25 cellular contexts compared by ENCODE assay signal in the genomic region with DNA sequence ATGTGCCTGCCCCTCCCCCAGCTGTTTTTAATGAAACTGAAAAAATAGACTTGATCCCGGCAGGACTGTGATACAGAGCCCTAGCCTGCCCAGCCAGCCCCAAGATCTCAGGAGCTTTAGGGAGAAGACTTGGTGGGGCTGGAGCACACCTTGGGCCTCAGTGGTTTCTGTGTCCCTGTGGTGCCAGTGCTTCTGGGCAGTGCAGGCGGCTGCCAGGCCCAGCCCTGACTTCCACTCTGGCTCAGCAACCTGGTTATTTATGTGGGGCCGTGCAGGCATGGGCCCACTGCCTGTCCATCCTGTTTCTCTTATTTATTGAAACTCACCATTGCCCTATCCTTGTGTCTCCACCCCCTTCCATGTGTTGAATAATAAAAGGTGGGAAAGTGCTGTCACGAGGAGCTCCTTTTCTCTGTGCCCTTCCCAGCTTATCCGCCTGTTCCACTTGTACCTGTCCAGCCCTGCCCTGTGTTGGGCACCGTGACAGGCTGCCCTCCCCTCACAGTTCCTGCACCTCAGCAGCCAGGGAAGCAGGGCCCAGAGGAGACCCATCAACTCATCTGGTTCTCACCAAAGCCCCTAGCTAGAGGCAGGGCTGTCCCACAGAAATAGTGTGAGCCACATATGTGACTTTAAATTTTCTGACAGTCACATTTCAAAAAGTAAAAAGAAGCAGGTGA. TPM values are rescaled to one million over a fixed set of nuclear protein-coding genes. Genes with fewer than 3 reads are reported as not detected.
DNase-seq lines count a peak whose midpoint lies in the region; ATAC-seq and TF ChIP-seq lines count a peak whose summit lies in the region.
"Had no signal": no experiment of that assay in that cellular context is flagged by ENCODE, and none has a peak within 500 bp of the region (broad histone marks: within the 10 kb centered on the region; RNA-seq: fewer than 3 reads in every experiment).

No MANE protein-coding gene starts in this region.

- no peak for TF ChIP-seq CTCF in neural progenitor cell (IDR thresholded peaks at IDR 0.05)

- no peaks in the 10 kb centered on the region for H3K4me1 ChIP-seq in CD4-positive, alpha-beta memory T cell (ENCODE audit: insufficient read depth, low read length)
- peaks cover 10% of the 10 kb centered on the region for H3K4me1 ChIP-seq in neural progenitor cell
- H3K4me1 ChIP-seq: adrenal gland, BE2C had no signal

- no peaks in the 10 kb centered on the region for H3K27me3 Mint-ChIP-seq in T-helper 2 cell treated with Interferon-gamma antibody and Interleukin-4, amounts not matched to agents 5 μg/mL and 100 μg/mL, for 36 hours (ENCODE audit: low read depth)
- no peaks in the 10 kb centered on the region for H3K27me3 Mint-ChIP-seq in CD4-positive, alpha-beta memory T cell
- H3K27me3 Mint-ChIP-seq in central memory CD8-positive, alpha-beta T cell, result no peaks in the 10 kb centered on the region
- peaks cover 10% of the 10 kb centered on the region for H3K27me3 Mint-ChIP-seq in neural progenitor cell (ENCODE audit: insufficient read depth, low read depth)
- no peaks in the 10 kb centered on the region for H3K27me3 Mint-ChIP-seq in activated T-helper 1 cell treated with anti-CD3 and anti-CD28 coated beads, Interleukin-12 subunit alpha, Interleukin-12 subunit beta, Interleukin-2, Interleukin-4 antibody, amounts not matched to agents 30 ng/mL and 10 ng/mL and 1 ng/mL, durations not matched to agents 14 hours and 24 hours and 36 hours (ENCODE audit: insufficient read depth)
- H3K27me3 Mint-ChIP-seq in naive thymus-derived CD8-positive, alpha-beta T cell, result no peaks in the 10 kb centered on the region
- H3K27me3 Mint-ChIP-seq: activated CD8-positive, alpha-beta memory T cell treated with anti-CD3 and anti-CD28 coated beads, Interleukin-2, amount 10 ng/mL, durations not matched to agents 7 days and 5 days; type B pancreatic cell had no signal

- H3K79me2 ChIP-seq in neural progenitor cell (ENCODE audit: low read depth), result no peaks in the 10 kb centered on the region

- no peak overlapping the region for H3K4me2 ChIP-seq in neural progenitor cell

- H3K36me3 ChIP-seq in CD4-positive, alpha-beta memory T cell (ENCODE audit: insufficient read depth, low read length), result no peaks in the 10 kb centered on the region
- no peaks in the 10 kb centered on the region for H3K36me3 ChIP-seq in neural progenitor cell
- H3K36me3 ChIP-seq: adrenal gland, BE2C had no signal

- ATAC-seq in central memory CD8-positive, alpha-beta T cell (replicated peaks; ENCODE audit: extremely low read depth, poor library complexity, severe bottlenecking), result no peak
- ATAC-seq in HG03457 (IDR thresholded peaks at IDR 0.05; ENCODE audit: unreplicated experiment), result no peak
- ATAC-seq in naive thymus-derived CD8-positive, alpha-beta T cell, result no peak
- ATAC-seq: activated CD8-positive, alpha-beta memory T cell treated with anti-CD3 and anti-CD28 coated beads, Interleukin-2, amount 10 ng/mL, durations not matched to agents 7 days and 5 days had no signal

- peak overlapping the region; percentile 52 for H3K27ac Mint-ChIP-seq in T-helper 2 cell treated with Interferon-gamma antibody and Interleukin-4, amounts not matched to agents 5 μg/mL and 100 μg/mL, for 36 hours
- peak overlapping the region in 4 of 7 donors; percentile 22 to 79 (median 68) for H3K27ac Mint-ChIP-seq in CD4-positive, alpha-beta memory T cell
- peak overlapping the region; percentile 91 for H3K27ac Mint-ChIP-seq in central memory CD8-positive, alpha-beta T cell (ENCODE audit: low read depth)
- peak overlapping the region; percentile 84 for H3K27ac Mint-ChIP-seq in neural progenitor cell
- no peak overlapping the region for H3K27ac Mint-ChIP-seq in activated T-helper 1 cell treated with anti-CD3 and anti-CD28 coated beads, Interleukin-12 subunit alpha, Interleukin-12 subunit beta, Interleukin-2, Interleukin-4 antibody, amounts not matched to agents 30 ng/mL and 10 ng/mL and 1 ng/mL, durations not matched to agents 14 hours and 24 hours and 36 hours
- H3K27ac Mint-ChIP-seq in naive thymus-derived CD8-positive, alpha-beta T cell, result peak overlapping the region in 3 of 10 donors; percentile 15 to 96 (median 67)
- H3K27ac Mint-ChIP-seq: activated CD8-positive, alpha-beta memory T cell treated with anti-CD3 and anti-CD28 coated beads, Interleukin-2, amount 10 ng/mL, durations not matched to agents 7 days and 5 days; type B pancreatic cell had no signal

- no peak overlapping the region for H3K4me3 ChIP-seq in CD4-positive, alpha-beta memory T cell (ENCODE audit: low read length in 2 of 2)
- H3K4me3 ChIP-seq in neural progenitor cell, result no peak overlapping the region
- H3K4me3 ChIP-seq: adrenal gland, GM23248, spleen, stomach had no signal

- peaks cover 14% of the 10 kb centered on the region for H3K36me3 Mint-ChIP-seq in T-helper 2 cell treated with Interferon-gamma antibody and Interleukin-4, amounts not matched to agents 5 μg/mL and 100 μg/mL, for 36 hours (ENCODE audit: low read depth)
- H3K36me3 Mint-ChIP-seq in CD4-positive, alpha-beta memory T cell, result peaks cover 3 to 35% of the 10 kb centered on the region in 2 donors
- peaks cover 59% of the 10 kb centered on the region for H3K36me3 Mint-ChIP-seq in central memory CD8-positive, alpha-beta T cell (ENCODE audit: insufficient read depth)
- H3K36me3 Mint-ChIP-seq in neural progenitor cell, result peaks cover 4% of the 10 kb centered on the region
- peaks cover 14% of the 10 kb centered on the region for H3K36me3 Mint-ChIP-seq in activated T-helper 1 cell treated with anti-CD3 and anti-CD28 coated beads, Interleukin-12 subunit alpha, Interleukin-12 subunit beta, Interleukin-2, Interleukin-4 antibody, amounts not matched to agents 30 ng/mL and 10 ng/mL and 1 ng/mL, durations not matched to agents 14 hours and 24 hours and 36 hours (ENCODE audit: low read depth)
- H3K36me3 Mint-ChIP-seq in naive thymus-derived CD8-positive, alpha-beta T cell, result peaks cover 0 to 15% (median 1%) of the 10 kb centered on the region in 3 donors
- H3K36me3 Mint-ChIP-seq: type B pancreatic cell had no signal

- H4K20me1 ChIP-seq in neural progenitor cell (ENCODE audit: low read depth), result peaks cover 7% of the 10 kb centered on the region

- no peak for DNase-seq in T-helper 2 cell treated with Interferon-gamma antibody and Interleukin-4, amounts not matched to agents 5 μg/mL and 100 μg/mL, for 36 hours (ENCODE audit: low spot score)
- DNase-seq in T-helper 2 cell (no peak), neural progenitor cell (ENCODE audit: low spot score) (no peak)
- peak in 1 of 5 donors; percentile 22 for DNase-seq in CD4-positive, alpha-beta memory T cell
- DNase-seq in central memory CD8-positive, alpha-beta T cell (ENCODE audit: low spot score in 2 of 2), result no peak
- no peak for DNase-seq in activated T-helper 1 cell treated with anti-CD3 and anti-CD28 coated beads, Interleukin-12 subunit alpha, Interleukin-12 subunit beta, Interleukin-2, Interleukin-4 antibody, amounts not matched to agents 30 ng/mL and 10 ng/mL and 1 ng/mL, durations not matched to agents 14 hours and 24 hours and 36 hours (ENCODE audit: low spot score)
- DNase-seq in naive thymus-derived CD8-positive, alpha-beta T cell, result no peak
- DNase-seq: activated CD4-positive, alpha-beta T cell treated with anti-CD3 and anti-CD28 coated beads for 4 hours; activated CD8-positive, alpha-beta memory T cell treated with anti-CD3 and anti-CD28 coated beads, Interleukin-2, amount 10 ng/mL, durations not matched to agents 7 days and 5 days; activated effector memory CD4-positive, alpha-beta T cell treated with Interleukin-2 at 50 U/mL for 16 hours; BE2C; dermis blood vessel endothelial cell; GM23248; Karpas-422; NCI-H187; NCI-H2227 treated with DMSO at 0.1 percent for 48 hours; NCI-H748 treated with DMSO at 0.1 percent for 48 hours; OCI-M1; SHP77 treated with DMSO at 0.1 percent for 48 hours; stimulated activated CD4-positive, alpha-beta T cell treated with anti-CD3 and anti-CD28 coated beads, Interleukin-4, amount 100 ng/mL, for 1 hour; stomach had no signal

- H3K4me1 Mint-ChIP-seq in T-helper 2 cell treated with Interferon-gamma antibody and Interleukin-4, amounts not matched to agents 5 μg/mL and 100 μg/mL, for 36 hours (ENCODE audit: low read depth), result peaks cover 5% of the 10 kb centered on the region
- H3K4me1 Mint-ChIP-seq in CD4-positive, alpha-beta memory T cell, result peaks cover 0 to 12% (median under 1%) of the 10 kb centered on the region in 4 donors
- peaks cover 6% of the 10 kb centered on the region for H3K4me1 Mint-ChIP-seq in central memory CD8-positive, alpha-beta T cell
- peaks cover 17% of the 10 kb centered on the region for H3K4me1 Mint-ChIP-seq in neural progenitor cell
- H3K4me1 Mint-ChIP-seq in activated T-helper 1 cell treated with anti-CD3 and anti-CD28 coated beads, Interleukin-12 subunit alpha, Interleukin-12 subunit beta, Interleukin-2, Interleukin-4 antibody, amounts not matched to agents 30 ng/mL and 10 ng/mL and 1 ng/mL, durations not matched to agents 14 hours and 24 hours and 36 hours (ENCODE audit: low read depth), result peaks cover 8% of the 10 kb centered on the region
- peaks cover 0 to 7% (median 4%) of the 10 kb centered on the region in 4 donors for H3K4me1 Mint-ChIP-seq in naive thymus-derived CD8-positive, alpha-beta T cell

- H3K4me3 Mint-ChIP-seq in T-helper 2 cell treated with Interferon-gamma antibody and Interleukin-4, amounts not matched to agents 5 μg/mL and 100 μg/mL, for 36 hours, result no peak overlapping the region
- H3K4me3 Mint-ChIP-seq in CD4-positive, alpha-beta memory T cell, result peak overlapping the region in 1 of 8 donors; percentile 39
- no peak overlapping the region for H3K4me3 Mint-ChIP-seq in central memory CD8-positive, alpha-beta T cell
- no peak overlapping the region for H3K4me3 Mint-ChIP-seq in neural progenitor cell
- H3K4me3 Mint-ChIP-seq in activated T-helper 1 cell treated with anti-CD3 and anti-CD28 coated beads, Interleukin-12 subunit alpha, Interleukin-12 subunit beta, Interleukin-2, Interleukin-4 antibody, amounts not matched to agents 30 ng/mL and 10 ng/mL and 1 ng/mL, durations not matched to agents 14 hours and 24 hours and 36 hours, result no peak overlapping the region
- H3K4me3 Mint-ChIP-seq in naive thymus-derived CD8-positive, alpha-beta T cell, result no peak overlapping the region
- H3K4me3 Mint-ChIP-seq: activated CD8-positive, alpha-beta memory T cell treated with anti-CD3 and anti-CD28 coated beads, Interleukin-2, amount 10 ng/mL, durations not matched to agents 7 days and 5 days; type B pancreatic cell had no signal

- no peaks in the 10 kb centered on the region for H3K27me3 ChIP-seq in CD4-positive, alpha-beta memory T cell (ENCODE audit: insufficient read depth, low read length)
- H3K27me3 ChIP-seq in neural progenitor cell, result no peaks in the 10 kb centered on the region
- H3K27me3 ChIP-seq: adrenal gland, BE2C, spleen, stomach had no signal

- H3F3A ChIP-seq in neural progenitor cell (ENCODE audit: low read depth), result peaks cover 11% of the 10 kb centered on the region

- no peak overlapping the region for H3K27ac ChIP-seq in CD4-positive, alpha-beta memory T cell (ENCODE audit: low read depth, low read length)
- no peak overlapping the region for H3K27ac ChIP-seq in neural progenitor cell
- H3K27ac ChIP-seq: adrenal gland, GM23248, spleen, stomach had no signal

- no peak overlapping the region for H2AFZ ChIP-seq in neural progenitor cell (replicated peaks)
- H2AFZ ChIP-seq: GM23248 had no signal

- POLR2A ChIA-PET in CD4-positive, alpha-beta memory T cell (lab: Charles Lee; ENCODE audit: partially characterized antibody), result no interaction called here
- POLR2A ChIA-PET in naive thymus-derived CD8-positive, alpha-beta T cell (lab: Charles Lee), result no interaction called here

- no peaks in the 10 kb centered on the region for H3K9me3 ChIP-seq in CD4-positive, alpha-beta memory T cell (ENCODE audit: control insufficient read depth in 1 of 2, low read length in 2 of 2)
- no peaks in the 10 kb centered on the region for H3K9me3 ChIP-seq in neural progenitor cell (ENCODE audit: low read depth)
- H3K9me3 ChIP-seq: adrenal gland, BE2C, spleen, stomach had no signal

- intact Hi-C loops in CD4-positive, alpha-beta memory T cell (cut with micrococcal nuclease), result no loop called here
- intact Hi-C loops in activated T-helper 1 cell treated with anti-CD3 and anti-CD28 coated beads, Interleukin-12 subunit alpha, Interleukin-12 subunit beta, Interleukin-2, Interleukin-4 antibody, amounts not matched to agents 30 ng/mL and 10 ng/mL and 1 ng/mL, durations not matched to agents 14 hours and 24 hours and 36 hours (cut with micrococcal nuclease), result no loop called here

- CTCF ChIA-PET in CD4-positive, alpha-beta memory T cell (lab: Charles Lee; ENCODE audit: partially characterized antibody), result interaction anchor here (1.1 to 16.2 kb wide), 7 partner anchors 11 to 90 kb away, joined by 3 to 319 read pairs (median 4); no protein-coding TSS in a partner anchor

- H3K9me3 Mint-ChIP-seq in T-helper 2 cell treated with Interferon-gamma antibody and Interleukin-4, amounts not matched to agents 5 μg/mL and 100 μg/mL, for 36 hours, result no peaks in the 10 kb centered on the region
- H3K9me3 Mint-ChIP-seq in CD4-positive, alpha-beta memory T cell, result peaks cover 0 to 3% (median 0%) of the 10 kb centered on the region in 8 donors
- H3K9me3 Mint-ChIP-seq in central memory CD8-positive, alpha-beta T cell, result no peaks in the 10 kb centered on the region
- no peaks in the 10 kb centered on the region for H3K9me3 Mint-ChIP-seq in neural progenitor cell
- no peaks in the 10 kb centered on the region for H3K9me3 Mint-ChIP-seq in activated T-helper 1 cell treated with anti-CD3 and anti-CD28 coated beads, Interleukin-12 subunit alpha, Interleukin-12 subunit beta, Interleukin-2, Interleukin-4 antibody, amounts not matched to agents 30 ng/mL and 10 ng/mL and 1 ng/mL, durations not matched to agents 14 hours and 24 hours and 36 hours
- no peaks in the 10 kb centered on the region for H3K9me3 Mint-ChIP-seq in naive thymus-derived CD8-positive, alpha-beta T cell
- H3K9me3 Mint-ChIP-seq: type B pancreatic cell had no signal

- H3K9ac ChIP-seq in neural progenitor cell, result no peak overlapping the region
- H3K9ac ChIP-seq: GM23248 had no signal

RNA-seq across cellular contexts. Expression of gene RELT, which starts 20.2 kb away (rescaled TPM):
- 10 to 100 TPM; 12.1 to 12.9 TPM for total RNA-seq in CD4-positive, alpha-beta memory T cell
- polyA plus RNA-seq in CD4-positive, alpha-beta memory T cell, result 1 to 10 TPM; 2.2 to 5.2 TPM
- total RNA-seq in neural progenitor cell (ENCODE audit: low replicate concordance), result 5.4 and 15.0 TPM in 2 replicates
- total RNA-seq in activated T-helper 1 cell treated with anti-CD3 and anti-CD28 coated beads, Interleukin-12 subunit alpha, Interleukin-12 subunit beta, Interleukin-2, Interleukin-4 antibody, amounts not matched to agents 30 ng/mL and 10 ng/mL and 1 ng/mL, durations not matched to agents 14 hours and 24 hours and 36 hours, result 34.6 and 37.6 TPM in 2 replicates
- total RNA-seq in naive thymus-derived CD8-positive, alpha-beta T cell, result 10 to 100 TPM; 11.7 to 12.8 TPM
- 1 to 10 TPM; 1.3 to 3.3 (median 2.7) TPM for polyA plus RNA-seq in naive thymus-derived CD8-positive, alpha-beta T cell
